In the genomic region with DNA sequence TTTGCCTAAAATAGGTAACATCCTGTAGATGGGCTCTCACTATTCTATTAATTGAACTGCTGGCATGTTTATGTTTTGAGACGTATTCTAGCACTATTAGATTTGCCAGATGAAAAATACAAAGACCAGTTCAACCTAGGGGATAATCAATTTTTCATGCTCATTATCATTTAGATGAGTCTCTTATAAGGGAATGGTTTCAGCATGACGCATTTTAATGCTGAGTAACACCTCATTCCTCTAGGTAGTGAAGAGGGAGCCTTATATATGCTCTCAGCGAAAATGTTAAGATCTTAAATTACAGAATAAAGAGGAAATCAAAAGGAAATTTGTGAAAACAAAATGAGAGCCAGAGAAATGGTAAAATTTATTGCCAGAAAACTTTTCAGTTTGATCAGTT, we compare ENCODE assay signal across 20 cellular contexts.
"Had no signal": no experiment of that assay in that cellular context is flagged by ENCODE, and none has a peak within 500 bp of the region (broad histone marks: within the 10 kb centered on the region; RNA-seq: fewer than 3 reads in every experiment).

No MANE protein-coding gene starts in this region.

- H3K36me3 ChIP-seq: breast epithelium, thyroid gland had no signal

- H3K4me3 ChIP-seq: breast epithelium, thyroid gland had no signal

- H3K27ac ChIP-seq: thyroid gland had no signal

- H3K4me1 ChIP-seq: breast epithelium had no signal

- H3K9me3 Mint-ChIP-seq: activated B cell treated with CpG ODN at 0.5 μM for 24 hours; activated CD4-positive, alpha-beta memory T cell treated with anti-CD3 and anti-CD28 coated beads, Interleukin-2, amount 10 ng/mL, durations not matched to agents 7 days and 5 days; activated naive CD8-positive, alpha-beta T cell treated with anti-CD3 and anti-CD28 coated beads, Interleukin-2, amount 10 ng/mL, durations not matched to agents 7 days and 5 days; activated T-helper 17 cell treated with anti-CD3 and anti-CD28 coated beads, Interleukin-2, amount 50 U/mL, for 72 hours; nephron progenitor cell; T-cell had no signal

- H3K27me3 Mint-ChIP-seq: activated B cell treated with CpG ODN at 0.5 μM for 24 hours; activated CD8-positive, alpha-beta memory T cell treated with anti-CD3 and anti-CD28 coated beads, Interleukin-2, amount 10 ng/mL, durations not matched to agents 7 days and 5 days; activated naive CD8-positive, alpha-beta T cell treated with anti-CD3 and anti-CD28 coated beads, Interleukin-2, amount 10 ng/mL, durations not matched to agents 7 days and 5 days; activated T-helper 17 cell treated with anti-CD3 and anti-CD28 coated beads, Interleukin-2, amount 50 U/mL, for 72 hours; memory B cell had no signal

- H3K27me3 ChIP-seq: breast epithelium, thyroid gland had no signal

- H3K4me3 Mint-ChIP-seq: activated B cell treated with CpG ODN at 0.5 μM for 24 hours; activated CD4-positive, alpha-beta memory T cell treated with anti-CD3 and anti-CD28 coated beads, Interleukin-2, amount 10 ng/mL, durations not matched to agents 7 days and 5 days; activated CD8-positive, alpha-beta memory T cell treated with anti-CD3 and anti-CD28 coated beads, Interleukin-2, amount 10 ng/mL, durations not matched to agents 7 days and 5 days; activated naive CD8-positive, alpha-beta T cell treated with anti-CD3 and anti-CD28 coated beads, Interleukin-2, amount 10 ng/mL, durations not matched to agents 7 days and 5 days; activated T-helper 17 cell treated with anti-CD3 and anti-CD28 coated beads, Interleukin-2, amount 50 U/mL, for 72 hours; memory B cell; nephron progenitor cell; T-cell had no signal

- H3K36me3 Mint-ChIP-seq: activated CD8-positive, alpha-beta memory T cell treated with anti-CD3 and anti-CD28 coated beads, Interleukin-2, amount 10 ng/mL, durations not matched to agents 7 days and 5 days; activated naive CD8-positive, alpha-beta T cell treated with anti-CD3 and anti-CD28 coated beads, Interleukin-2, amount 10 ng/mL, durations not matched to agents 7 days and 5 days; memory B cell; T-cell had no signal

- H3K9me3 ChIP-seq: breast epithelium, thyroid gland had no signal

- H3K27ac Mint-ChIP-seq: activated B cell treated with CpG ODN at 0.5 μM for 24 hours; activated CD4-positive, alpha-beta memory T cell treated with anti-CD3 and anti-CD28 coated beads, Interleukin-2, amount 10 ng/mL, durations not matched to agents 7 days and 5 days; activated CD8-positive, alpha-beta memory T cell treated with anti-CD3 and anti-CD28 coated beads, Interleukin-2, amount 10 ng/mL, durations not matched to agents 7 days and 5 days; activated naive CD8-positive, alpha-beta T cell treated with anti-CD3 and anti-CD28 coated beads, Interleukin-2, amount 10 ng/mL, durations not matched to agents 7 days and 5 days; activated T-helper 17 cell treated with anti-CD3 and anti-CD28 coated beads, Interleukin-2, amount 50 U/mL, for 72 hours; memory B cell; T-cell had no signal

- H3K4me1 Mint-ChIP-seq: activated B cell treated with CpG ODN at 0.5 μM for 24 hours; activated CD4-positive, alpha-beta memory T cell treated with anti-CD3 and anti-CD28 coated beads, Interleukin-2, amount 10 ng/mL, durations not matched to agents 7 days and 5 days; activated CD8-positive, alpha-beta memory T cell treated with anti-CD3 and anti-CD28 coated beads, Interleukin-2, amount 10 ng/mL, durations not matched to agents 7 days and 5 days; activated naive CD8-positive, alpha-beta T cell treated with anti-CD3 and anti-CD28 coated beads, Interleukin-2, amount 10 ng/mL, durations not matched to agents 7 days and 5 days; activated T-helper 17 cell treated with anti-CD3 and anti-CD28 coated beads, Interleukin-2, amount 50 U/mL, for 72 hours; memory B cell; T-cell had no signal

- DNase-seq: activated B cell treated with CpG ODN at 0.5 μM for 24 hours; activated CD4-positive, alpha-beta memory T cell treated with anti-CD3 and anti-CD28 coated beads, Interleukin-2, amount 10 ng/mL, durations not matched to agents 7 days and 5 days; activated CD4-positive, alpha-beta T cell treated with anti-CD3 and anti-CD28 coated beads for 4 hours; activated CD8-positive, alpha-beta memory T cell treated with anti-CD3 and anti-CD28 coated beads, Interleukin-2, amount 10 ng/mL, durations not matched to agents 7 days and 5 days; activated naive CD4-positive, alpha-beta T cell; activated naive CD8-positive, alpha-beta T cell treated with anti-CD3 and anti-CD28 coated beads, Interleukin-2, amount 10 ng/mL, durations not matched to agents 7 days and 5 days; amygdala; cerebellar nuclear complex; cortex of kidney; effector CD8-positive, alpha-beta T cell; nephron progenitor cell; occipital lobe; posterior cingulate gyrus; stimulated activated CD4-positive, alpha-beta T cell treated with anti-CD3 and anti-CD28 coated beads, Interleukin-2, amount 100 ng/mL, for 24 hours; stimulated activated naive CD4-positive, alpha-beta T cell treated with Interleukin-2 at 50 U/mL for 16 hours; T-cell; thyroid gland had no signal

- ATAC-seq: activated CD8-positive, alpha-beta memory T cell treated with anti-CD3 and anti-CD28 coated beads, Interleukin-2, amount 10 ng/mL, durations not matched to agents 7 days and 5 days; activated T-helper 17 cell treated with anti-CD3 and anti-CD28 coated beads, Interleukin-2, amount 50 U/mL, for 72 hours; T-cell had no signal
